8 cellular contexts compared by ENCODE assay signal in genomic region chr11:119567667-119568582, GRCh38.
DNase-seq lines count a peak whose midpoint lies in the region; ATAC-seq lines count a peak whose summit lies in the region.

No MANE protein-coding gene starts in this region.

- no peak overlapping the region for H3K4me3 Mint-ChIP-seq in activated naive CD8-positive, alpha-beta T cell treated with anti-CD3 and anti-CD28 coated beads for 36 hours
- H3K4me3 Mint-ChIP-seq in natural killer cell treated with Interleukin-12 subunit alpha and Interleukin-12 subunit beta and Interleukin-15 and Interleukin-18, amount 100 ng/mL, for 72 hours = no peak overlapping the region

- ATAC-seq in GM18861 (IDR thresholded peaks at IDR 0.05; ENCODE audit: unreplicated experiment) (peak; percentile 74), GM21423 (IDR thresholded peaks at IDR 0.05; ENCODE audit: unreplicated experiment) (no peak)
- ATAC-seq in natural killer cell treated with Interleukin-12 subunit alpha and Interleukin-12 subunit beta and Interleukin-15 and Interleukin-18, amount 100 ng/mL, for 72 hours = no peak

- DNase-seq in HS-27A (ENCODE audit: low read depth) (peak; percentile 9), amniotic stem cell (lab: John Stamatoyannopoulos, UW) (peak; percentile 72), medulla oblongata (ENCODE audit: extremely low spot score) (peak; percentile 67), T-helper 9 cell (no peak)
- no peak for DNase-seq in activated naive CD8-positive, alpha-beta T cell treated with anti-CD3 and anti-CD28 coated beads for 36 hours
- no peak for DNase-seq in natural killer cell treated with Interleukin-12 subunit alpha and Interleukin-12 subunit beta and Interleukin-15 and Interleukin-18, amount 100 ng/mL, for 72 hours (ENCODE audit: low spot score)

- H3K36me3 Mint-ChIP-seq in activated naive CD8-positive, alpha-beta T cell treated with anti-CD3 and anti-CD28 coated beads for 36 hours = no peaks in the 10 kb centered on the region
- H3K36me3 Mint-ChIP-seq in natural killer cell treated with Interleukin-12 subunit alpha and Interleukin-12 subunit beta and Interleukin-15 and Interleukin-18, amount 100 ng/mL, for 72 hours = peaks cover 3% of the 10 kb centered on the region

- H3K27ac Mint-ChIP-seq in activated naive CD8-positive, alpha-beta T cell treated with anti-CD3 and anti-CD28 coated beads for 36 hours = no peak overlapping the region
- H3K27ac Mint-ChIP-seq in natural killer cell treated with Interleukin-12 subunit alpha and Interleukin-12 subunit beta and Interleukin-15 and Interleukin-18, amount 100 ng/mL, for 72 hours = no peak overlapping the region

- H3K9me3 Mint-ChIP-seq in activated naive CD8-positive, alpha-beta T cell treated with anti-CD3 and anti-CD28 coated beads for 36 hours = peaks cover 4% of the 10 kb centered on the region
- peaks cover 1% of the 10 kb centered on the region for H3K9me3 Mint-ChIP-seq in natural killer cell treated with Interleukin-12 subunit alpha and Interleukin-12 subunit beta and Interleukin-15 and Interleukin-18, amount 100 ng/mL, for 72 hours

- H3K27me3 Mint-ChIP-seq in activated naive CD8-positive, alpha-beta T cell treated with anti-CD3 and anti-CD28 coated beads for 36 hours = peaks cover 13% of the 10 kb centered on the region
- peaks cover 17 to 39% of the 10 kb centered on the region in 2 donors for H3K27me3 Mint-ChIP-seq in natural killer cell treated with Interleukin-12 subunit alpha and Interleukin-12 subunit beta and Interleukin-15 and Interleukin-18, amount 100 ng/mL, for 72 hours

- H3K4me1 Mint-ChIP-seq in activated naive CD8-positive, alpha-beta T cell treated with anti-CD3 and anti-CD28 coated beads for 36 hours = no peaks in the 10 kb centered on the region
- H3K4me1 Mint-ChIP-seq in natural killer cell treated with Interleukin-12 subunit alpha and Interleukin-12 subunit beta and Interleukin-15 and Interleukin-18, amount 100 ng/mL, for 72 hours (ENCODE audit: low read depth in 2 of 2) = no peaks in the 10 kb centered on the region

Comparison
In these comparisons a context has a peak if more than half of its experiments do, and no peak if none do; other contexts are left out.
1. DNase-seq: peak in HS-27A (single experiment), amniotic stem cell (single experiment) and medulla oblongata (single experiment); none in T-helper 9 cell (single experiment), activated naive CD8-positive, alpha-beta T cell treated with anti-CD3 and anti-CD28 coated beads for 36 hours (single experiment) and natural killer cell treated with Interleukin-12 subunit alpha and Interleukin-12 subunit beta and Interleukin-15 and Interleukin-18, amount 100 ng/mL, for 72 hours (single experiment).